ENCODE assay signal across 8 cellular contexts in genomic region chr9:26326473-26327044, GRCh38.
DNase-seq lines count a peak whose midpoint lies in the region; ATAC-seq, FAIRE-seq and TF ChIP-seq lines count a peak whose summit lies in the region.

No MANE protein-coding gene starts in this region.

- no peaks in the 10 kb centered on the region for H3K4me1 ChIP-seq in heart left ventricle
- H3K4me1 ChIP-seq in right atrium auricular region, result no peaks in the 10 kb centered on the region
- no peaks in the 10 kb centered on the region for H3K4me1 ChIP-seq in keratinocyte (ENCODE audit: control insufficient read depth, extremely low read depth, insufficient read depth, low read length)
- no peaks in the 10 kb centered on the region for H3K4me1 ChIP-seq in tibial nerve

- H3K9me1 ChIP-seq in keratinocyte (ENCODE audit: control insufficient read depth, extremely low read depth, insufficient read depth, low read length), result no peaks in the 10 kb centered on the region

- DNase-seq in heart left ventricle (no peak), right atrium auricular region (ENCODE audit: low spot score) (no peak), NCI-H2081 treated with DMSO at 0.1 percent for 48 hours (lab: John Stamatoyannopoulos, UW) (peak; percentile 45), astrocyte of the hippocampus (ENCODE audit: low read depth, low spot score) (peak; percentile 84), keratinocyte (ENCODE audit: low read depth, low spot score) (peak; percentile 38), tibial nerve (ENCODE audit: low spot score in 2 of 2) (peak in 1 of 2 donors; percentile 54)

- H3K27ac ChIP-seq in heart left ventricle (no peak overlapping the region), right atrium auricular region (no peak overlapping the region), keratinocyte (ENCODE audit: control insufficient read depth, insufficient read depth, low read length) (no peak overlapping the region), tibial nerve (no peak overlapping the region)

- dilution Hi-C loops in keratinocyte (cut with MboI; ENCODE audit: extremely low pct_ligation_motif_present, low sequenced_read_pairs), result loop anchor here (25.0 kb wide), 1 partner anchor 364 kb away; no protein-coding TSS in a partner anchor

- H3K27me3 ChIP-seq in heart left ventricle (peaks cover 0 to 4% (median 0%) of the 10 kb centered on the region in 9 donors), right atrium auricular region (no peaks in the 10 kb centered on the region), keratinocyte (ENCODE audit: control insufficient read depth, extremely low read depth, insufficient read depth, low read length) (no peaks in the 10 kb centered on the region), tibial nerve (no peaks in the 10 kb centered on the region)

- H3K4me2 ChIP-seq in keratinocyte (ENCODE audit: control insufficient read depth, extremely low read depth, insufficient read depth, low read depth, low read length), result no peak overlapping the region

- WGBS in heart left ventricle, 4 donors, result 4 to 5% (median 4%) methylated on average over 6 of the region's 6 CpGs
- WGBS in tibial nerve, 2 donors, result 5 to 6% methylated on average over 6 of the region's 6 CpGs

- no peak overlapping the region for H3K9ac ChIP-seq in keratinocyte (ENCODE audit: control insufficient read depth, extremely low read depth, insufficient read depth, low read length)

- no peak overlapping the region for H2AFZ ChIP-seq in keratinocyte (ENCODE audit: control insufficient read depth, low read length)

- H3K36me3 ChIP-seq in heart left ventricle (no peaks in the 10 kb centered on the region), right atrium auricular region (no peaks in the 10 kb centered on the region), keratinocyte (ENCODE audit: control insufficient read depth in 2 of 2, extremely low read depth in 1 of 2, insufficient read depth in 2 of 2, low read length in 2 of 2) (no peaks in the 10 kb centered on the region), tibial nerve (no peaks in the 10 kb centered on the region)

- no peak for TF ChIP-seq POLR2A in heart left ventricle (IDR thresholded peaks at IDR 0.05)
- TF ChIP-seq POLR2A in tibial nerve (IDR thresholded peaks at IDR 0.05), result no peak

- FAIRE-seq in keratinocyte (lab: Jason Lieb, UNC), result peak; percentile 66

- no peak for TF ChIP-seq EP300 in tibial nerve (IDR thresholded peaks at IDR 0.05)

- no peaks in the 10 kb centered on the region for H3K9me3 ChIP-seq in heart left ventricle
- no peaks in the 10 kb centered on the region for H3K9me3 ChIP-seq in right atrium auricular region
- no peaks in the 10 kb centered on the region for H3K9me3 ChIP-seq in keratinocyte (ENCODE audit: control insufficient read depth, low read depth, low read length)
- no peaks in the 10 kb centered on the region for H3K9me3 ChIP-seq in tibial nerve

- H3K4me3 ChIP-seq in heart left ventricle (no peak overlapping the region), right atrium auricular region (no peak overlapping the region), keratinocyte (ENCODE audit: control insufficient read depth in 2 of 3, extremely low read depth in 1 of 3, insufficient read depth in 2 of 3, low read depth in 1 of 3, low read length in 3 of 3) (no peak overlapping the region), tibial nerve (no peak overlapping the region)

- H3K79me2 ChIP-seq in keratinocyte (ENCODE audit: control insufficient read depth, insufficient read depth, low read length), result no peaks in the 10 kb centered on the region

- H4K20me1 ChIP-seq in keratinocyte (ENCODE audit: control insufficient read depth, extremely low read depth, insufficient read depth, low read length), result no peaks in the 10 kb centered on the region

- ATAC-seq in heart left ventricle, result no peak
- peak; percentile 70 for ATAC-seq in HG02623 (IDR thresholded peaks at IDR 0.05; ENCODE audit: unreplicated experiment)
- ATAC-seq in GM19324 (IDR thresholded peaks at IDR 0.05; ENCODE audit: low FRiP score, unreplicated experiment), result no peak

- TF ChIP-seq CTCF in heart left ventricle (IDR thresholded peaks at IDR 0.05), result peak; percentile 47 to 76 (median 59)
- peak in 1 of 2 donors; percentile 76 for TF ChIP-seq CTCF in right atrium auricular region (IDR thresholded peaks at IDR 0.05)
- peak; percentile 74 for TF ChIP-seq CTCF in keratinocyte (optimal IDR thresholded peaks at IDR 0.05 in 1 of 3, IDR thresholded peaks at IDR 0.05 in 1 of 3, conservative IDR thresholded peaks at IDR 0.05 in 1 of 3; ENCODE audit: extremely low read depth in 1 of 3, insufficient read depth in 2 of 3, low read length in 3 of 3)
- peak; percentile 44 to 86 (median 66) for TF ChIP-seq CTCF in tibial nerve (IDR thresholded peaks at IDR 0.05)

- intact Hi-C loops in heart left ventricle (cut with DNase I), result loop anchor here in 1 of 10 donors (10.0 kb wide), 1 partner anchor 362 kb away; no protein-coding TSS in a partner anchor

Comparison
In these comparisons a context has a peak if more than half of its experiments do, and no peak if none do; other contexts are left out.
1. DNase-seq: peak in NCI-H2081 treated with DMSO at 0.1 percent for 48 hours (single experiment), astrocyte of the hippocampus (single experiment) and keratinocyte (single experiment); none in heart left ventricle (0 of 5) and right atrium auricular region (single experiment).